1 cellular context compared by ENCODE assay signal in the genomic region with DNA sequence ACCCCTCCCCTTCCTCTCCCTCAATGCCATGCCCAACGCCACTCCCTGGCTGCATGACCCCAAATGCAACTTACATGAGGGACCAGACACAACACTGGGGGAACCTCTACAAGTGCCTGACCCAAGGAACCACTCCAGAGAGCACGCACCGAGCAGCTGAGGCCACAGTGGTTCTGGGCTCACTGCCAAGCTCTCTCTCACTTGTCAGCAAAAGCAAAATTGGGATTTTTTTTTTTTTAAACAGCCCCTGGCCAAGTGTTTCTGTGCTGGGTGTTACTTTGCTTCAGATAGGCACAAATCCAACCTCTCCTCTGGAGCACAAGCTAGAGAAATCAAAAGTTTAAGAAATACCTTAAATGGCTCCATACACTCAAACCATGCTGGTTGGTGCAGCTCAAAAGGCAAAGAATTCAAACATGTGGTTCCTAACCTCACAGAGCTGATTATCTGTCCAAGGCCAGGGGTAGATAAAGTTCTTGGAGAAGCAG.
TF ChIP-seq lines count a peak whose summit lies in the region.

No MANE protein-coding gene starts in this region.

TF ChIP-seq in K562, 482 proteins besides CTCF, POLR2A, EP300 and RAD21 (continued from another document):
- no peak for TF ChIP-seq NCOA4 (IDR thresholded peaks at IDR 0.05; ENCODE audit: partially characterized antibody)
